ENCODE assay signal across 8 cellular contexts in the genomic region with DNA sequence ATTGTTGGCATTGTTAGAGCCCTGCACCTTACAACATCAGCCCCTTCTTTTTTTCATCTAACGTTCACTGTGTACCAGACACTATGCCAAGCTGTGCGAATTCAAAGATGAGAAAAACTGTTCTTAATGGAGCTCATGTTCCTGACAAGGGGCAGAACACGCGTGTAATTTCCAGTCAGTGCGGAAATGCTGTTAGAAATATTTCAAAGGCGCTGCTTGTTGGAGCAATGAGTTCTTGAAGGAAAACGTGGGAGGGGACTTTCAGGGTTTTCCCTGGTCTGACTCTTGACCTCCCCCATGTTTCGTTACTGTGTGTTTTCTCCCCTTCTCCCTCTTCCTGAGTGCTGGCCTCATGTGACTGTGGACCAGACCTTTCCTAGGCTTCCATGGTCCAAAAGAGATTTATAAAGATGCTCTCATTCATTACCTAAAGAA. TPM values are rescaled to one million over a fixed set of nuclear protein-coding genes. Genes with fewer than 3 reads are reported as not detected.
DNase-seq lines count a peak whose midpoint lies in the region; ATAC-seq and TF ChIP-seq lines count a peak whose summit lies in the region.

No MANE protein-coding gene starts in this region.

- 40 to 49% (median 44%) methylated on average over 8 of the region's 8 CpGs for WGBS in stomach, 5 donors

- peaks cover 71% of the 10 kb centered on the region for H3K4me1 Mint-ChIP-seq in activated T-cell treated with anti-CD3 and anti-CD28 coated beads, Interleukin-2, amount 50 U/mL, for 72 hours (ENCODE audit: low read depth)

- H3K27me3 Mint-ChIP-seq in activated T-cell treated with anti-CD3 and anti-CD28 coated beads, Interleukin-2, amount 50 U/mL, for 72 hours (ENCODE audit: low read depth): no peaks in the 10 kb centered on the region

- peaks cover 24 to 46% of the 10 kb centered on the region in 2 donors for H3K36me3 Mint-ChIP-seq in activated T-cell treated with anti-CD3 and anti-CD28 coated beads, Interleukin-2, amount 50 U/mL, for 72 hours (ENCODE audit: insufficient read depth in 2 of 2)

- no peaks in the 10 kb centered on the region for H3K9me3 ChIP-seq in iPS-18c (ENCODE audit: control insufficient read depth, insufficient read depth, low read length)
- no peaks in the 10 kb centered on the region for H3K9me3 ChIP-seq in stomach

- H3K4me3 Mint-ChIP-seq in activated T-cell treated with anti-CD3 and anti-CD28 coated beads, Interleukin-2, amount 50 U/mL, for 72 hours: peak overlapping the region; percentile 98 to 99

- H3K27ac Mint-ChIP-seq in activated T-cell treated with anti-CD3 and anti-CD28 coated beads, Interleukin-2, amount 50 U/mL, for 72 hours: peak overlapping the region; percentile 99

- H3K27me3 ChIP-seq in stomach: no peaks in the 10 kb centered on the region

- peak; percentile 29 for DNase-seq in stimulated activated CD4-positive, alpha-beta T cell treated with anti-CD3 and anti-CD28 coated beads, Interleukin-1b, Interleukin-23, amount 100 ng/mL, for 48 hours
- DNase-seq in stimulated activated CD4-positive, alpha-beta T cell treated with anti-CD3 and anti-CD28 coated beads, Interleukin-4, amount 100 ng/mL, for 1 hour: no peak
- DNase-seq in activated T-cell treated with anti-CD3 and anti-CD28 coated beads, Interleukin-2, amount 50 U/mL, for 72 hours: peak; percentile 43 to 45
- DNase-seq in stomach (no peak), NCI-H2171 (lab: John Stamatoyannopoulos, UW) (no peak), HK-2 (ENCODE audit: unreplicated experiment) (no peak)

- TF ChIP-seq POLR2A in stomach (IDR thresholded peaks at IDR 0.05): no peak

- peaks cover 13 to 58% (median 39%) of the 10 kb centered on the region in 4 donors for H3K4me1 ChIP-seq in stomach

- no peak for TF ChIP-seq CTCF in stomach (IDR thresholded peaks at IDR 0.05)

- peak overlapping the region in 4 of 5 donors; percentile 96 to 99 (median 97) for H3K27ac ChIP-seq in stomach

- intact Hi-C loops in stomach (cut with DNase I; ENCODE audit: low total_unique reads): no loop called here

- TF ChIP-seq EP300 in stomach (IDR thresholded peaks at IDR 0.05): no peak

- ATAC-seq in activated T-cell treated with anti-CD3 and anti-CD28 coated beads, Interleukin-2, amount 50 U/mL, for 72 hours (replicated peaks in 1 of 2): no peak
- ATAC-seq in GM21825 (IDR thresholded peaks at IDR 0.05; ENCODE audit: unreplicated experiment): no peak

- H3K36me3 ChIP-seq in stomach: peaks cover 0 to 14% (median 4%) of the 10 kb centered on the region in 4 donors

- H3K4me3 ChIP-seq in iPS-18c (ENCODE audit: insufficient read depth, low read depth, low read length): peak overlapping the region; percentile 95
- peak overlapping the region; percentile 69 to 86 (median 76) for H3K4me3 ChIP-seq in stomach

- H3K9me3 Mint-ChIP-seq in activated T-cell treated with anti-CD3 and anti-CD28 coated beads, Interleukin-2, amount 50 U/mL, for 72 hours: no peaks in the 10 kb centered on the region

RNA-seq across cellular contexts. Expression of a gene that starts 1.5 kb away (rescaled TPM):
- 100 to 1,000 TPM; 518 to 624 TPM for total RNA-seq in activated T-cell treated with anti-CD3 and anti-CD28 coated beads, Interleukin-2, amount 50 U/mL, for 72 hours
- 10 to 100 TPM in 3 of 5 donors, 1 to 10 TPM in 2; 4.3 to 51.3 (median 37.7) TPM for total RNA-seq in stomach
- polyA plus RNA-seq in stomach: 10 to 100 TPM; 34.1 to 54.1 (median 42.1) TPM

RNA-seq across cellular contexts. Expression of a gene that starts 21.2 kb away (rescaled TPM):
- 100 to 1,000 TPM; 121 to 135 TPM for total RNA-seq in activated T-cell treated with anti-CD3 and anti-CD28 coated beads, Interleukin-2, amount 50 U/mL, for 72 hours
- 100 to 1,000 TPM in 2 of 5 donors, 10 to 100 TPM in 3; 58.9 to 127 (median 74.1) TPM for total RNA-seq in stomach
- 10 to 100 TPM; 22.4 to 38.2 (median 30.7) TPM for polyA plus RNA-seq in stomach

RNA-seq across cellular contexts. Expression of a gene that starts 52.2 kb away (rescaled TPM):
- 10 to 100 TPM; 41.1 to 42.5 TPM for total RNA-seq in activated T-cell treated with anti-CD3 and anti-CD28 coated beads, Interleukin-2, amount 50 U/mL, for 72 hours
- total RNA-seq in stomach: 100 to 1,000 TPM in 2 of 5 donors, 10 to 100 TPM in 2, not detected in 1; 13.3 to 310 (median 65.8) TPM
- 100 to 1,000 TPM in 1 of 3 donors, 10 to 100 TPM in 2; 57.3 to 129 (median 94.1) TPM for polyA plus RNA-seq in stomach

Comparison
In these comparisons a context has a peak if more than half of its experiments do, and no peak if none do; other contexts are left out.
1. DNase-seq: peak in stimulated activated CD4-positive, alpha-beta T cell treated with anti-CD3 and anti-CD28 coated beads, Interleukin-1b, Interleukin-23, amount 100 ng/mL, for 48 hours (single experiment) and activated T-cell treated with anti-CD3 and anti-CD28 coated beads, Interleukin-2, amount 50 U/mL, for 72 hours (2 of 2); none in stimulated activated CD4-positive, alpha-beta T cell treated with anti-CD3 and anti-CD28 coated beads, Interleukin-4, amount 100 ng/mL, for 1 hour (single experiment), stomach (single experiment), NCI-H2171 (single experiment) and HK-2 (single experiment).
2. RNA of a gene that starts 1.5 kb away (total RNA-seq): 518 to 624 TPM in activated T-cell treated with anti-CD3 and anti-CD28 coated beads, Interleukin-2, amount 50 U/mL, for 72 hours; 4.3 to 51.3 TPM in stomach; every median in the first group is over 4 times any median in the second.